22 cellular contexts compared by ENCODE assay signal in genomic region chr17:65657251-65657828, GRCh38.
DNase-seq lines count a peak whose midpoint lies in the region; ATAC-seq, FAIRE-seq and TF ChIP-seq lines count a peak whose summit lies in the region.
"Had no signal": no experiment of that assay in that cellular context is flagged by ENCODE, and none has a peak within 500 bp of the region (broad histone marks: within the 10 kb centered on the region; RNA-seq: fewer than 3 reads in every experiment).

No MANE protein-coding gene starts in this region.

- H3K4me3 ChIP-seq in bronchial epithelial cell (ENCODE audit: low read depth, low read length), result no peak overlapping the region
- no peak overlapping the region for H3K4me3 ChIP-seq in endodermal cell (ENCODE audit: low read length)
- H3K4me3 ChIP-seq: GM23338 had no signal

- no peak overlapping the region for H3K4me3 Mint-ChIP-seq in stimulated activated naive CD8-positive, alpha-beta T cell treated with anti-CD3 and anti-CD28 coated beads, Interleukin-15, amount 100 ng/mL, for 72 hours
- H3K4me3 Mint-ChIP-seq in endothelial cell (ENCODE audit: unreplicated experiment), result no peak overlapping the region
- no peak overlapping the region for H3K4me3 Mint-ChIP-seq in osteocyte (ENCODE audit: unreplicated experiment)
- H3K4me3 Mint-ChIP-seq in endodermal cell, result no peak overlapping the region
- H3K4me3 Mint-ChIP-seq: CD14-positive monocyte, GM23338 had no signal

- H3K27me3 ChIP-seq in bronchial epithelial cell (ENCODE audit: control insufficient read depth, insufficient read depth, low read length) (no peaks in the 10 kb centered on the region), endodermal cell (ENCODE audit: control insufficient read depth, insufficient read depth, low read length, poor library complexity, severe bottlenecking) (no peaks in the 10 kb centered on the region)

- peak overlapping the region; percentile 13 to 49 for H3K27ac Mint-ChIP-seq in stimulated activated naive CD8-positive, alpha-beta T cell treated with anti-CD3 and anti-CD28 coated beads, Interleukin-15, amount 100 ng/mL, for 72 hours
- no peak overlapping the region for H3K27ac Mint-ChIP-seq in endothelial cell (ENCODE audit: unreplicated experiment)
- H3K27ac Mint-ChIP-seq in osteocyte (ENCODE audit: unreplicated experiment), result no peak overlapping the region
- H3K27ac Mint-ChIP-seq in endodermal cell, result no peak overlapping the region
- H3K27ac Mint-ChIP-seq: CD14-positive monocyte, GM23338 had no signal

- H3K36me3 ChIP-seq in bronchial epithelial cell (ENCODE audit: control insufficient read depth, insufficient read depth, low read length) (no peaks in the 10 kb centered on the region), endodermal cell (ENCODE audit: control insufficient read depth, insufficient read depth, low read length) (no peaks in the 10 kb centered on the region)

- H3K4me1 ChIP-seq in endodermal cell (ENCODE audit: control insufficient read depth, insufficient read depth, low read length), result peaks cover 2% of the 10 kb centered on the region

- H3K9ac ChIP-seq in endodermal cell (ENCODE audit: extremely low read depth, low read length, poor library complexity, severe bottlenecking), result no peak overlapping the region
- H3K9ac ChIP-seq: KMS-11 had no signal

- FAIRE-seq in bronchial epithelial cell (lab: Jason Lieb, UNC), result no peak
- FAIRE-seq: GM18507 had no signal

- H3K36me3 Mint-ChIP-seq in endothelial cell (ENCODE audit: low read depth, unreplicated experiment) (peaks cover 17% of the 10 kb centered on the region), osteocyte (ENCODE audit: unreplicated experiment) (no peaks in the 10 kb centered on the region), endodermal cell (ENCODE audit: low read depth) (no peaks in the 10 kb centered on the region)
- H3K36me3 Mint-ChIP-seq: CD14-positive monocyte had no signal

- 91 to 100% methylated on average over 2 of the region's 2 CpGs for WGBS in endodermal cell (ENCODE audit: insufficient coverage in 1 of 2, insufficient read length in 1 of 2), 2 experiments

- no peak for ATAC-seq in stimulated activated naive CD8-positive, alpha-beta T cell treated with anti-CD3 and anti-CD28 coated beads, Interleukin-15, amount 100 ng/mL, for 72 hours
- no peak for ATAC-seq in stimulated activated naive CD8-positive, alpha-beta T cell treated with anti-CD3 and anti-CD28 coated beads, Interleukin-15, Interleukin-2, amounts not matched to agents 100 U/mL and 50 U/mL, for 24 hours
- ATAC-seq: GM23338, HCT116 had no signal

- DNase-seq in DMS53 (lab: John Stamatoyannopoulos, UW) (peak; percentile 34), DMS53 treated with DMSO at 0.1 percent for 48 hours (lab: John Stamatoyannopoulos, UW; ENCODE audit: unreplicated experiment) (no peak), bronchial epithelial cell (ENCODE audit: low read depth) (peak; percentile 65), endothelial cell (ENCODE audit: low spot score) (no peak), osteocyte (ENCODE audit: extremely low spot score, unreplicated experiment) (no peak), endodermal cell (no peak)
- no peak for DNase-seq in stimulated activated naive CD8-positive, alpha-beta T cell treated with anti-CD3 and anti-CD28 coated beads, Interleukin-15, amount 100 ng/mL, for 72 hours
- DNase-seq in stimulated activated naive CD8-positive, alpha-beta T cell treated with anti-CD3 and anti-CD28 coated beads, Interleukin-15, Interleukin-2, amounts not matched to agents 100 U/mL and 50 U/mL, for 24 hours, result no peak
- DNase-seq: DMS 273 treated with DMSO at 0.1 percent for 48 hours; GDM1; MV-4-11; NCI-H1694 treated with DMSO at 0.1 percent for 48 hours; NCI-H2107; NCI-H510A; NK-92 treated with Interleukin-12 subunit alpha and Interleukin-12 subunit beta, amount 100 ng/mL, for 24 hours; SHP77 had no signal

- H3K4me1 Mint-ChIP-seq in stimulated activated naive CD8-positive, alpha-beta T cell treated with anti-CD3 and anti-CD28 coated beads, Interleukin-15, amount 100 ng/mL, for 72 hours, result peaks cover 19% of the 10 kb centered on the region
- H3K4me1 Mint-ChIP-seq in endothelial cell (ENCODE audit: unreplicated experiment), result no peaks in the 10 kb centered on the region
- H3K4me1 Mint-ChIP-seq in osteocyte (ENCODE audit: unreplicated experiment), result peaks cover 10% of the 10 kb centered on the region
- peaks cover 5% of the 10 kb centered on the region for H3K4me1 Mint-ChIP-seq in endodermal cell
- H3K4me1 Mint-ChIP-seq: CD14-positive monocyte had no signal

- TF ChIP-seq CTCF in bronchial epithelial cell (IDR thresholded peaks at IDR 0.05; ENCODE audit: insufficient read depth, low read length, severe bottlenecking) (no peak), endothelial cell (IDR thresholded peaks at IDR 0.05; ENCODE audit: unreplicated experiment) (no peak), osteocyte (IDR thresholded peaks at IDR 0.05) (no peak), endodermal cell (conservative IDR thresholded peaks at IDR 0.05) (no peak)

- H3K27ac ChIP-seq in endodermal cell (ENCODE audit: low read depth, low read length), result no peak overlapping the region
- H3K27ac ChIP-seq: 22Rv1, KMS-11 had no signal

- H3K9me3 ChIP-seq in endodermal cell (ENCODE audit: control insufficient read depth, low read length), result no peaks in the 10 kb centered on the region

- peaks cover 13% of the 10 kb centered on the region for H3K27me3 Mint-ChIP-seq in stimulated activated naive CD8-positive, alpha-beta T cell treated with anti-CD3 and anti-CD28 coated beads, Interleukin-15, amount 100 ng/mL, for 72 hours
- H3K27me3 Mint-ChIP-seq in endothelial cell (ENCODE audit: unreplicated experiment) (no peaks in the 10 kb centered on the region), osteocyte (ENCODE audit: unreplicated experiment) (no peaks in the 10 kb centered on the region), endodermal cell (ENCODE audit: insufficient read depth) (no peaks in the 10 kb centered on the region)

- peaks cover 0 to 8% of the 10 kb centered on the region in 2 donors for H3K9me3 Mint-ChIP-seq in stimulated activated naive CD8-positive, alpha-beta T cell treated with anti-CD3 and anti-CD28 coated beads, Interleukin-15, amount 100 ng/mL, for 72 hours
- H3K9me3 Mint-ChIP-seq in endothelial cell (ENCODE audit: unreplicated experiment) (no peaks in the 10 kb centered on the region), osteocyte (ENCODE audit: unreplicated experiment) (no peaks in the 10 kb centered on the region), endodermal cell (no peaks in the 10 kb centered on the region)
- H3K9me3 Mint-ChIP-seq: GM23338 had no signal

Comparison
In these comparisons a context has a peak if more than half of its experiments do, and no peak if none do; other contexts are left out.
1. DNase-seq: peak in DMS53 (single experiment) and bronchial epithelial cell (single experiment); none in DMS53 treated with DMSO at 0.1 percent for 48 hours (single experiment), stimulated activated naive CD8-positive, alpha-beta T cell treated with anti-CD3 and anti-CD28 coated beads, Interleukin-15, amount 100 ng/mL, for 72 hours (0 of 2), stimulated activated naive CD8-positive, alpha-beta T cell treated with anti-CD3 and anti-CD28 coated beads, Interleukin-15, Interleukin-2, amounts not matched to agents 100 U/mL and 50 U/mL, for 24 hours (single experiment), endothelial cell (single experiment), osteocyte (single experiment) and endodermal cell (single experiment).
2. H3K27ac Mint-ChIP-seq: peak in stimulated activated naive CD8-positive, alpha-beta T cell treated with anti-CD3 and anti-CD28 coated beads, Interleukin-15, amount 100 ng/mL, for 72 hours (2 of 2); none in endothelial cell (single experiment), osteocyte (single experiment) and endodermal cell (single experiment).